In genomic region chr1:19429611-19430010, GRCh38 we compare ENCODE assay signal across 8 cellular contexts. TPM values are rescaled to one million over a fixed set of nuclear protein-coding genes. Genes with fewer than 3 reads are reported as not detected.
DNase-seq lines count a peak whose midpoint lies in the region; ATAC-seq and TF ChIP-seq lines count a peak whose summit lies in the region.

No MANE protein-coding gene starts in this region.

- peaks cover 73 to 80% of the 10 kb centered on the region in 2 donors for H3K4me1 Mint-ChIP-seq in natural killer cell

- DNase-seq in NCI-H1092 treated with DMSO at 0.1 percent for 48 hours (lab: John Stamatoyannopoulos, UW), result peak; percentile 68
- no peak for DNase-seq in colonic mucosa
- DNase-seq in natural killer cell, result no peak
- no peak for DNase-seq in UCSD-AML1 (lab: John Stamatoyannopoulos, UW; ENCODE audit: unreplicated experiment)
- no peak for DNase-seq in mucosa of gallbladder (ENCODE audit: low spot score)
- DNase-seq in NOMO-1 treated with dmso at 0.1 percent for 144 hours (lab: John Stamatoyannopoulos, UW; ENCODE audit: unreplicated experiment), result no peak

- no peak for ATAC-seq in natural killer cell
- no peak for ATAC-seq in HG03175 (IDR thresholded peaks at IDR 0.05; ENCODE audit: unreplicated experiment)

- H3K27me3 ChIP-seq in ACC112 (ENCODE audit: insufficient read depth, low read length), result no peaks in the 10 kb centered on the region
- no peaks in the 10 kb centered on the region for H3K27me3 ChIP-seq in colonic mucosa

- H3K9me3 ChIP-seq in colonic mucosa, result no peaks in the 10 kb centered on the region

- peak overlapping the region; percentile 71 for H3K27ac ChIP-seq in ACC112 (ENCODE audit: low read depth, low read length)
- peak overlapping the region; percentile 42 for H3K27ac ChIP-seq in colonic mucosa

- TF ChIP-seq CTCF in colonic mucosa (IDR thresholded peaks at IDR 0.05) (no peak), natural killer cell (IDR thresholded peaks at IDR 0.05) (no peak)

- H3K4me3 ChIP-seq in ACC112 (ENCODE audit: low read depth, low read length), result no peak overlapping the region
- no peak overlapping the region for H3K4me3 ChIP-seq in colonic mucosa

- H3K79me2 ChIP-seq in ACC112 (ENCODE audit: control insufficient read depth, insufficient read depth, low read length, unreplicated experiment), result peaks cover 93% of the 10 kb centered on the region

- H3K27ac Mint-ChIP-seq in natural killer cell, result peak overlapping the region; percentile 81 to 82

- no peaks in the 10 kb centered on the region for H3K9me3 Mint-ChIP-seq in natural killer cell

- H2AFZ ChIP-seq in ACC112 (ENCODE audit: low read length, unreplicated experiment), result no peak overlapping the region

- intact Hi-C loops in colonic mucosa (cut with DNase I), result no loop called here
- intact Hi-C loops in natural killer cell (cut with micrococcal nuclease), result no loop called here

- H3K4me1 ChIP-seq in ACC112 (ENCODE audit: control insufficient read depth, insufficient read depth, low read length, unreplicated experiment) (peaks cover 79% of the 10 kb centered on the region), colonic mucosa (peaks cover 31% of the 10 kb centered on the region)

- no peak overlapping the region for H3K4me3 Mint-ChIP-seq in natural killer cell

- H3K36me3 ChIP-seq in ACC112 (ENCODE audit: insufficient read depth, low read length) (no peaks in the 10 kb centered on the region; the same call in 1 of the 2 replicates), colonic mucosa (no peaks in the 10 kb centered on the region)

- H3K27me3 Mint-ChIP-seq in natural killer cell (ENCODE audit: low read depth in 2 of 2), result no peaks in the 10 kb centered on the region

- H3K9ac ChIP-seq in colonic mucosa (ENCODE audit: low read depth in 2 of 2, low read length in 2 of 2), result peak overlapping the region in 1 of 2 donors; percentile 47

- H3K36me3 Mint-ChIP-seq in natural killer cell, result no peaks in the 10 kb centered on the region

RNA-seq across cellular contexts. Expression of gene CAPZB, which starts 55.7 kb away (rescaled TPM):
- total RNA-seq in colonic mucosa (100 to 1,000 TPM; 397 to 407 TPM), natural killer cell (100 to 1,000 TPM; 369 to 393 (median 375) TPM), mucosa of gallbladder (255 TPM)
